In genomic region chr6:1144842-1145755, GRCh38 we compare ENCODE assay signal across 1 cellular context.
TF ChIP-seq lines count a peak whose summit lies in the region.

No MANE protein-coding gene starts in this region.

TF ChIP-seq in HepG2, 621 proteins besides CTCF, POLR2A, EP300 and RAD21 (continued from another document):
- TF ChIP-seq ADNP (CRISPR knock-in tag; IDR thresholded peaks at IDR 0.05) (no peak), MATR3 (CRISPR knock-in tag; IDR thresholded peaks at IDR 0.05) (no peak), ZNF431 (CRISPR knock-in tag; IDR thresholded peaks at IDR 0.05; ENCODE audit: borderline replicate concordance, low read depth) (no peak), ZNF503 (CRISPR knock-in tag; IDR thresholded peaks at IDR 0.05) (no peak), ZNF121 (CRISPR knock-in tag; IDR thresholded peaks at IDR 0.05) (no peak), CENPBD1 (CRISPR knock-in tag; IDR thresholded peaks at IDR 0.05; ENCODE audit: borderline replicate concordance, low read depth) (no peak), EHMT2 (IDR thresholded peaks at IDR 0.05; ENCODE audit: borderline replicate concordance, low read depth, low read length) (no peak), ZIK1 (CRISPR knock-in tag; IDR thresholded peaks at IDR 0.05; ENCODE audit: borderline replicate concordance, low read depth) (no peak), FOSL1 (CRISPR knock-in tag; IDR thresholded peaks at IDR 0.05; ENCODE audit: borderline replicate concordance) (no peak), PITX1 (CRISPR knock-in tag; IDR thresholded peaks at IDR 0.05) (no peak), ZNF225 (CRISPR knock-in tag; IDR thresholded peaks at IDR 0.05) (no peak), SP2 (CRISPR knock-in tag; IDR thresholded peaks at IDR 0.05) (no peak), TRIM22 (IDR thresholded peaks at IDR 0.05) (no peak), NFIC (IDR thresholded peaks at IDR 0.05; ENCODE audit: low read length) (no peak)
TF ChIP-seq in HepG2: peak in this region for 0.
